Comparison of ENCODE assay signal across 8 cellular contexts in genomic region chr2:393711-394696, GRCh38.
A peak's percentile ranks its signal among the peaks of the same experiment; 100 is the strongest.
DNase-seq lines count a peak whose midpoint lies in the region; ATAC-seq and TF ChIP-seq lines count a peak whose summit lies in the region.

No MANE protein-coding gene starts in this region.

- H3K27me3 ChIP-seq in BLaER1 (no peaks in the 10 kb centered on the region), PC-3 (ENCODE audit: low read length) (no peaks in the 10 kb centered on the region), kidney epithelial cell (ENCODE audit: control insufficient read depth, insufficient read depth, low read length) (no peaks in the 10 kb centered on the region), SK-N-SH (ENCODE audit: insufficient read depth) (no peaks in the 10 kb centered on the region)

- TF ChIP-seq CTCF in PC-3 (conservative IDR thresholded peaks at IDR 0.05; ENCODE audit: low read depth, low read length) (no peak), kidney epithelial cell (IDR thresholded peaks at IDR 0.05; ENCODE audit: insufficient read depth, low read length, poor library complexity, severe bottlenecking) (no peak), SK-N-SH (IDR thresholded peaks at IDR 0.05) (no peak)

- H3K9ac ChIP-seq in BLaER1 (no peak overlapping the region), PC-3 (ENCODE audit: low read length) (no peak overlapping the region), SK-N-SH (no peak overlapping the region)

- H3K36me3 ChIP-seq in BLaER1 = no peaks in the 10 kb centered on the region
- H3K36me3 ChIP-seq in PC-3 (ENCODE audit: low read depth, low read length) = no peaks in the 10 kb centered on the region
- H3K36me3 ChIP-seq in kidney epithelial cell (ENCODE audit: control insufficient read depth, insufficient read depth, low read length) = no peaks in the 10 kb centered on the region
- no peaks in the 10 kb centered on the region for H3K36me3 ChIP-seq in SK-N-SH (replicated peaks in 1 of 2; ENCODE audit: control insufficient read depth in 1 of 2, insufficient read depth in 2 of 2, low read length in 1 of 2)

- H3K27ac ChIP-seq in BLaER1 (no peak overlapping the region), PC-3 (ENCODE audit: low read length) (peak overlapping the region; percentile 38), SK-N-SH (ENCODE audit: low read depth in 2 of 2, low read length in 1 of 2) (no peak overlapping the region)

- H3K4me1 Mint-ChIP-seq in activated T-helper 17 cell treated with anti-CD3 and anti-CD28 coated beads, Interleukin-2, amount 50 U/mL, for 72 hours = peaks cover 10% of the 10 kb centered on the region

- H3K9me2 ChIP-seq in PC-3 (replicated peaks; ENCODE audit: low read length) (no peaks in the 10 kb centered on the region), SK-N-SH (no peaks in the 10 kb centered on the region)

- ATAC-seq in HG02759 (IDR thresholded peaks at IDR 0.05; ENCODE audit: unreplicated experiment) (peak; percentile 90), PC-3 (peak; percentile 94), HG03025 (IDR thresholded peaks at IDR 0.05; ENCODE audit: low FRiP score, unreplicated experiment) (no peak)
- ATAC-seq in activated T-helper 17 cell treated with anti-CD3 and anti-CD28 coated beads, Interleukin-2, amount 50 U/mL, for 72 hours (replicated peaks) = peak; percentile 97

- WGBS in SK-N-SH (ENCODE audit: low lambda C conversion rate) = 54% methylated on average over 37 of the region's 37 CpGs

- no peaks in the 10 kb centered on the region for H3F3A ChIP-seq in PC-3 (ENCODE audit: low read length, unreplicated experiment)
- H3F3A ChIP-seq in SK-N-SH (replicated peaks; ENCODE audit: insufficient read depth) = peaks cover 4% of the 10 kb centered on the region

- CTCF ChIA-PET in PC-3 (lab: Charles Lee) (no interaction called here), SK-N-SH (lab: Yijun Ruan, JAX) (no interaction called here)

- H3K4me1 ChIP-seq in BLaER1 (peaks cover 22% of the 10 kb centered on the region), PC-3 (ENCODE audit: insufficient read depth, low read length) (peaks cover 28% of the 10 kb centered on the region), SK-N-SH (ENCODE audit: control insufficient read depth in 1 of 2, insufficient read depth in 2 of 2, low read depth in 1 of 2, low read length in 1 of 2) (no peaks in the 10 kb centered on the region)

- H3K9me3 ChIP-seq in BLaER1 (no peaks in the 10 kb centered on the region), PC-3 (ENCODE audit: low read length) (no peaks in the 10 kb centered on the region), SK-N-SH (peaks cover 10% of the 10 kb centered on the region; the same call in 1 of the 2 replicates)

- H3K4me3 Mint-ChIP-seq in activated T-helper 17 cell treated with anti-CD3 and anti-CD28 coated beads, Interleukin-2, amount 50 U/mL, for 72 hours = peak overlapping the region; percentile 81

- H3K4me2 ChIP-seq in BLaER1 (peak overlapping the region; percentile 43), PC-3 (ENCODE audit: low read length) (peak overlapping the region; percentile 70), SK-N-SH (no peak overlapping the region)

- intact Hi-C loops in PC-3 (cut with micrococcal nuclease) = loop anchor here (5.0 kb wide), 1 partner anchor 43 kb away; no protein-coding TSS in a partner anchor

- no peaks in the 10 kb centered on the region for H3K27me3 Mint-ChIP-seq in activated T-helper 17 cell treated with anti-CD3 and anti-CD28 coated beads, Interleukin-2, amount 50 U/mL, for 72 hours

- H3K9me3 Mint-ChIP-seq in activated T-helper 17 cell treated with anti-CD3 and anti-CD28 coated beads, Interleukin-2, amount 50 U/mL, for 72 hours = peaks cover 2% of the 10 kb centered on the region

- BruUV-seq in PC-3 (replicated peaks; lab: Mats Ljungman, UMichigan) = no TSS peak

- peak overlapping the region; percentile 74 for H3K27ac Mint-ChIP-seq in activated T-helper 17 cell treated with anti-CD3 and anti-CD28 coated beads, Interleukin-2, amount 50 U/mL, for 72 hours

- no peak for TF ChIP-seq EP300 in SK-N-SH (IDR thresholded peaks at IDR 0.05; ENCODE audit: borderline replicate concordance in 1 of 2, low read depth in 1 of 2, low read length in 1 of 2)

- TF ChIP-seq RAD21 in SK-N-SH (IDR thresholded peaks at IDR 0.05; ENCODE audit: low read length) = no peak

- peak; percentile 88 for DNase-seq in PC-3
- DNase-seq in kidney epithelial cell (ENCODE audit: low read depth) = peak; percentile 90
- DNase-seq in stimulated activated CD8-positive, alpha-beta memory T cell treated with anti-CD3 and anti-CD28 coated beads, Interleukin-7, amount 100 ng/mL, for 24 hours (ENCODE audit: low read depth) = peak; percentile 30
- no peak for DNase-seq in SK-N-SH

- H3K79me2 ChIP-seq in PC-3 (ENCODE audit: low read length) (no peaks in the 10 kb centered on the region), SK-N-SH (ENCODE audit: insufficient read depth) (no peaks in the 10 kb centered on the region)

- no peaks in the 10 kb centered on the region for H3K36me3 Mint-ChIP-seq in activated T-helper 17 cell treated with anti-CD3 and anti-CD28 coated beads, Interleukin-2, amount 50 U/mL, for 72 hours (ENCODE audit: low read depth)

- POLR2A ChIA-PET in PC-3 (lab: Charles Lee; ENCODE audit: unreplicated experiment) = no interaction called here
- POLR2A ChIA-PET in SK-N-SH (lab: Yijun Ruan, JAX) = interaction anchor here (0.6 kb wide), 1 partner anchor 36 kb away, joined by 4 read pairs; no protein-coding TSS in a partner anchor

- H2AFZ ChIP-seq in PC-3 (ENCODE audit: low read length) (peak overlapping the region; percentile 76), SK-N-SH (ENCODE audit: low read depth) (no peak overlapping the region)

- no peak overlapping the region for H3K4me3 ChIP-seq in BLaER1
- H3K4me3 ChIP-seq in PC-3 (ENCODE audit: low read length) = peak overlapping the region; percentile 32; the same call in 1 of the 2 replicates
- H3K4me3 ChIP-seq in kidney epithelial cell (ENCODE audit: low read depth, low read length) = peak overlapping the region; percentile 26
- no peak overlapping the region; a peak in 1 of 4 replicates for H3K4me3 ChIP-seq in SK-N-SH (ENCODE audit: low read depth in 2 of 2, low read length in 1 of 2)

- H4K20me1 ChIP-seq in BLaER1 = no peaks in the 10 kb centered on the region
- no peaks in the 10 kb centered on the region for H4K20me1 ChIP-seq in PC-3 (ENCODE audit: low read length)
- no peaks in the 10 kb centered on the region for H4K20me1 ChIP-seq in SK-N-SH (ENCODE audit: insufficient read depth)

TF ChIP-seq in SK-N-SH, 30 proteins besides CTCF, POLR2A, EP300 and RAD21:
- no peak for TF ChIP-seq TAF1 (IDR thresholded peaks at IDR 0.05; ENCODE audit: borderline replicate concordance, low read depth, low read length)
- no peak for TF ChIP-seq ELF1 (IDR thresholded peaks at IDR 0.05)
- no peak for TF ChIP-seq FOXJ3 (CRISPR knock-in tag; IDR thresholded peaks at IDR 0.05)
- TF ChIP-seq USF1 (IDR thresholded peaks at IDR 0.05; ENCODE audit: borderline replicate concordance, low read depth) = no peak
- no peak for TF ChIP-seq TCF12 (IDR thresholded peaks at IDR 0.05)
- no peak for TF ChIP-seq FOSL2 (IDR thresholded peaks at IDR 0.05; ENCODE audit: borderline replicate concordance, low read depth)
- no peak for TF ChIP-seq ZBTB33 (IDR thresholded peaks at IDR 0.05; ENCODE audit: borderline replicate concordance, low read depth)
- no peak for TF ChIP-seq RCOR1 (IDR thresholded peaks at IDR 0.05; ENCODE audit: low read length)
- no peak for TF ChIP-seq GATA2 (CRISPR knock-in tag; IDR thresholded peaks at IDR 0.05)

Comparison
In these comparisons a context has a peak if more than half of its experiments do, and no peak if none do; other contexts are left out.
1. H3K4me3 ChIP-seq: peak in PC-3 (single experiment) and kidney epithelial cell (single experiment); none in BLaER1 (single experiment) and SK-N-SH (0 of 2).